In genomic region chr19:54081032-54081431, GRCh38 we compare ENCODE assay signal across 2 cellular contexts.
TF ChIP-seq lines count a peak whose summit lies in the region.

Gene TARM1, minus strand, starts transcription at chr19:54081365. Its CDS starts 25 bp downstream, at chr19:54081340.

TF ChIP-seq in HCT116, 20 proteins besides CTCF, POLR2A, EP300 and RAD21 (continued from another document):
- no peak for TF ChIP-seq SIN3A (IDR thresholded peaks at IDR 0.05; ENCODE audit: low read depth)
- TF ChIP-seq TCF7L2 (IDR thresholded peaks at IDR 0.05; ENCODE audit: borderline replicate concordance, extremely low read depth, insufficient read depth, insufficient read length) = no peak

TF ChIP-seq in WTC11, 78 proteins besides CTCF, POLR2A, EP300 and RAD21:
- no peak for TF ChIP-seq ZBTB43 (CRISPR knock-in tag; IDR thresholded peaks at IDR 0.05)
- TF ChIP-seq GTF2I (CRISPR knock-in tag; conservative IDR thresholded peaks at IDR 0.05) = no peak
